In genomic region chr7:144596953-144597352, GRCh38 we compare ENCODE assay signal across 37 cellular contexts.
"Had no signal": no experiment of that assay in that cellular context is flagged by ENCODE, and none has a peak within 500 bp of the region (broad histone marks: within the 10 kb centered on the region; RNA-seq: fewer than 3 reads in every experiment).

No MANE protein-coding gene starts in this region.

- H3K36me3 ChIP-seq: adrenal gland, ascending aorta, brain microvascular endothelial cell, breast epithelium, cardiac muscle cell had no signal

- H3K9me3 ChIP-seq: body of pancreas had no signal

- H3K27ac ChIP-seq: adrenal gland, ascending aorta, body of pancreas, brain microvascular endothelial cell, breast epithelium, cardiac muscle cell had no signal

- H3K36me3 Mint-ChIP-seq: brain had no signal

- H3K4me1 ChIP-seq: adrenal gland, ascending aorta, body of pancreas, breast epithelium had no signal

- H3K4me3 ChIP-seq: adrenal gland, ascending aorta, body of pancreas, breast epithelium, cardiac muscle cell had no signal

- ATAC-seq: activated naive CD4-positive, alpha-beta T cell treated with anti-CD3 and anti-CD28 coated beads, Interleukin-2, amount 50 U/mL, for 72 hours; activated naive CD8-positive, alpha-beta T cell treated with anti-CD3 and anti-CD28 coated beads, Interleukin-2, amount 50 U/mL, for 24 hours; activated T-cell treated with anti-CD3 and anti-CD28 coated beads, Interleukin-2, amount 50 U/mL, for 4 hours; activated T-cell treated with anti-CD3 and anti-CD28 coated beads, Interleukin-2, amount 50 U/mL, for 72 hours; activated T-helper 17 cell treated with anti-CD3 and anti-CD28 coated beads, Interleukin-2, amount 50 U/mL, for 72 hours; body of pancreas had no signal

- FAIRE-seq: astrocyte, bronchial epithelial cell had no signal

- H3K4me3 Mint-ChIP-seq: activated naive CD4-positive, alpha-beta T cell treated with anti-CD3 and anti-CD28 coated beads for 36 hours; activated naive CD4-positive, alpha-beta T cell treated with anti-CD3 and anti-CD28 coated beads, Interleukin-2, amount 10 ng/mL, durations not matched to agents 7 days and 5 days; activated naive CD4-positive, alpha-beta T cell treated with anti-CD3 and anti-CD28 coated beads, Interleukin-2, amount 50 U/mL, for 24 hours; activated naive CD8-positive, alpha-beta T cell; activated naive CD8-positive, alpha-beta T cell treated with anti-CD3 and anti-CD28 coated beads for 36 hours; activated naive CD8-positive, alpha-beta T cell treated with anti-CD3 and anti-CD28 coated beads, Interleukin-2, amount 10 ng/mL, durations not matched to agents 7 days and 5 days; activated naive CD8-positive, alpha-beta T cell treated with anti-CD3 and anti-CD28 coated beads, Interleukin-2, amount 50 U/mL, for 24 hours; activated T-cell treated with anti-CD3 and anti-CD28 coated beads, Interleukin-2, amount 50 U/mL, for 4 hours; activated T-cell treated with anti-CD3 and anti-CD28 coated beads, Interleukin-2, amount 50 U/mL, for 72 hours; activated T-helper 1 cell treated with anti-CD3 and anti-CD28 coated beads, Interleukin-12 subunit alpha, Interleukin-12 subunit beta, Interleukin-2, Interleukin-4 antibody, amounts not matched to agents 30 ng/mL and 10 ng/mL and 1 ng/mL, durations not matched to agents 14 hours and 24 hours and 36 hours; activated T-helper 17 cell treated with anti-CD3 and anti-CD28 coated beads, Interleukin-2, amount 50 U/mL, for 72 hours; brain; central memory CD8-positive, alpha-beta T cell had no signal

- DNase-seq: activated effector memory CD4-positive, alpha-beta T cell treated with anti-CD3 and anti-CD28 coated beads, Interleukin-2, amount 50 U/mL, for 16 hours; activated effector memory CD4-positive, alpha-beta T cell treated with Interleukin-2 at 50 U/mL for 16 hours; activated gamma-delta T cell; activated gamma-delta T cell treated with Interleukin-2 at 50 U/mL for 16 hours; activated naive CD4-positive, alpha-beta T cell; activated naive CD4-positive, alpha-beta T cell treated with anti-CD3 and anti-CD28 coated beads for 36 hours; activated naive CD4-positive, alpha-beta T cell treated with anti-CD3 and anti-CD28 coated beads, Interleukin-2, amount 10 ng/mL, durations not matched to agents 7 days and 5 days; activated naive CD4-positive, alpha-beta T cell treated with anti-CD3 and anti-CD28 coated beads, Interleukin-2, amount 50 U/mL, for 16 hours; activated naive CD4-positive, alpha-beta T cell treated with Interleukin-2 at 50 U/mL for 16 hours; activated naive CD8-positive, alpha-beta T cell treated with anti-CD3 and anti-CD28 coated beads for 36 hours; activated naive CD8-positive, alpha-beta T cell treated with anti-CD3 and anti-CD28 coated beads, Interleukin-2, amount 10 ng/mL, durations not matched to agents 7 days and 5 days; activated naive CD8-positive, alpha-beta T cell treated with anti-CD3 and anti-CD28 coated beads, Interleukin-2, amount 50 U/mL, for 24 hours; activated T-cell treated with anti-CD3 and anti-CD28 coated beads, Interleukin-2, amount 50 U/mL, for 4 hours; activated T-cell treated with anti-CD3 and anti-CD28 coated beads, Interleukin-2, amount 50 U/mL, for 48 hours; activated T-cell treated with anti-CD3 and anti-CD28 coated beads, Interleukin-2, amount 50 U/mL, for 72 hours; adrenal gland; amniotic stem cell; amygdala; anterior cingulate cortex; aorta; body of pancreas; brain microvascular endothelial cell; central memory CD4-positive, alpha-beta T cell; cerebellar nuclear complex had no signal

- H3K27me3 Mint-ChIP-seq: activated naive CD4-positive, alpha-beta T cell treated with anti-CD3 and anti-CD28 coated beads, Interleukin-2, amount 10 ng/mL, durations not matched to agents 7 days and 5 days; activated naive CD4-positive, alpha-beta T cell treated with anti-CD3 and anti-CD28 coated beads, Interleukin-2, amount 50 U/mL, for 24 hours; activated naive CD8-positive, alpha-beta T cell; activated naive CD8-positive, alpha-beta T cell treated with anti-CD3 and anti-CD28 coated beads for 36 hours; activated naive CD8-positive, alpha-beta T cell treated with anti-CD3 and anti-CD28 coated beads, Interleukin-2, amount 10 ng/mL, durations not matched to agents 7 days and 5 days; activated naive CD8-positive, alpha-beta T cell treated with anti-CD3 and anti-CD28 coated beads, Interleukin-2, amount 50 U/mL, for 24 hours; activated T-helper 17 cell treated with anti-CD3 and anti-CD28 coated beads, Interleukin-2, amount 50 U/mL, for 72 hours; central memory CD8-positive, alpha-beta T cell had no signal

- H3K4me1 Mint-ChIP-seq: activated naive CD4-positive, alpha-beta T cell treated with anti-CD3 and anti-CD28 coated beads, Interleukin-2, amount 10 ng/mL, durations not matched to agents 7 days and 5 days; activated naive CD4-positive, alpha-beta T cell treated with anti-CD3 and anti-CD28 coated beads, Interleukin-2, amount 50 U/mL, for 24 hours; activated naive CD8-positive, alpha-beta T cell treated with anti-CD3 and anti-CD28 coated beads for 36 hours; activated naive CD8-positive, alpha-beta T cell treated with anti-CD3 and anti-CD28 coated beads, Interleukin-2, amount 10 ng/mL, durations not matched to agents 7 days and 5 days; activated naive CD8-positive, alpha-beta T cell treated with anti-CD3 and anti-CD28 coated beads, Interleukin-2, amount 50 U/mL, for 24 hours; activated T-helper 17 cell treated with anti-CD3 and anti-CD28 coated beads, Interleukin-2, amount 50 U/mL, for 72 hours; brain; central memory CD8-positive, alpha-beta T cell had no signal

- H3K27ac Mint-ChIP-seq: activated naive CD4-positive, alpha-beta T cell treated with anti-CD3 and anti-CD28 coated beads for 36 hours; activated naive CD4-positive, alpha-beta T cell treated with anti-CD3 and anti-CD28 coated beads, Interleukin-2, amount 10 ng/mL, durations not matched to agents 7 days and 5 days; activated naive CD4-positive, alpha-beta T cell treated with anti-CD3 and anti-CD28 coated beads, Interleukin-2, amount 50 U/mL, for 24 hours; activated naive CD4-positive, alpha-beta T cell treated with anti-CD3 and anti-CD28 coated beads, Interleukin-2, amount 50 U/mL, for 72 hours; activated naive CD8-positive, alpha-beta T cell; activated naive CD8-positive, alpha-beta T cell treated with anti-CD3 and anti-CD28 coated beads for 36 hours; activated naive CD8-positive, alpha-beta T cell treated with anti-CD3 and anti-CD28 coated beads, Interleukin-2, amount 10 ng/mL, durations not matched to agents 7 days and 5 days; activated naive CD8-positive, alpha-beta T cell treated with anti-CD3 and anti-CD28 coated beads, Interleukin-2, amount 50 U/mL, for 24 hours; activated T-cell treated with anti-CD3 and anti-CD28 coated beads, Interleukin-2, amount 50 U/mL, for 72 hours; activated T-helper 1 cell treated with anti-CD3 and anti-CD28 coated beads, Interleukin-12 subunit alpha, Interleukin-12 subunit beta, Interleukin-2, Interleukin-4 antibody, amounts not matched to agents 30 ng/mL and 10 ng/mL and 1 ng/mL, durations not matched to agents 14 hours and 24 hours and 36 hours; activated T-helper 17 cell treated with anti-CD3 and anti-CD28 coated beads, Interleukin-2, amount 50 U/mL, for 72 hours; activated T-helper 2 cell treated with anti-CD3 and anti-CD28 coated beads, Interferon-gamma antibody, Interleukin-2, Interleukin-4, amounts not matched to agents 10 μg/mL and 5 μg/mL and 100 μg/mL, durations not matched to agents 14 hours and 24 hours and 36 hours; brain had no signal
